9 cellular contexts compared by ENCODE assay signal in genomic region chr12:402127-402456, GRCh38. TPM values are rescaled to one million over a fixed set of nuclear protein-coding genes. Genes with fewer than 3 reads are reported as not detected.
DNase-seq lines count a peak whose midpoint lies in the region; ATAC-seq, FAIRE-seq and TF ChIP-seq lines count a peak whose summit lies in the region.
"Had no signal": no experiment of that assay in that cellular context is flagged by ENCODE, and none has a peak within 500 bp of the region (broad histone marks: within the 10 kb centered on the region; RNA-seq: fewer than 3 reads in every experiment).

No MANE protein-coding gene starts in this region.

- H3K9me3 ChIP-seq in Peyer's patch, result no peaks in the 10 kb centered on the region
- no peaks in the 10 kb centered on the region for H3K9me3 ChIP-seq in skeletal muscle tissue (ENCODE audit: control insufficient read depth in 3 of 3, low read length in 3 of 3)
- H3K9me3 ChIP-seq in T-helper 17 cell (ENCODE audit: control insufficient read depth, low read length, poor library complexity, severe bottlenecking), result no peaks in the 10 kb centered on the region

- H3K27me3 ChIP-seq in Peyer's patch, result no peaks in the 10 kb centered on the region
- H3K27me3 ChIP-seq in skeletal muscle tissue (ENCODE audit: control insufficient read depth in 3 of 3, insufficient read depth in 3 of 3, low read length in 3 of 3), result no peaks in the 10 kb centered on the region

- ATAC-seq in T-helper 17 cell (no peak), GM18511 (IDR thresholded peaks at IDR 0.05; ENCODE audit: unreplicated experiment) (no peak), HG03457 (IDR thresholded peaks at IDR 0.05; ENCODE audit: unreplicated experiment) (no peak)

- no peaks in the 10 kb centered on the region for H3K36me3 ChIP-seq in Peyer's patch
- no peaks in the 10 kb centered on the region for H3K36me3 ChIP-seq in skeletal muscle tissue (ENCODE audit: control insufficient read depth in 3 of 3, insufficient read depth in 3 of 3, low read length in 3 of 3)

- TF ChIP-seq CTCF in GM12873 (IDR thresholded peaks at IDR 0.05; ENCODE audit: insufficient read depth, low read depth, low read length, missing control alignments), result peak; percentile 35
- no peak for TF ChIP-seq CTCF in Peyer's patch (IDR thresholded peaks at IDR 0.05)

- peak overlapping the region in 3 of 4 donors; percentile 40 to 76 (median 73) for H3K27ac ChIP-seq in Peyer's patch
- H3K27ac ChIP-seq in skeletal muscle tissue (ENCODE audit: low read depth, low read length), result peak overlapping the region; percentile 65

- no peak for FAIRE-seq in GM12891 (lab: Jason Lieb, UNC)

- no peaks in the 10 kb centered on the region for H3K27me3 Mint-ChIP-seq in T-helper 17 cell
- H3K27me3 Mint-ChIP-seq: naive B cell had no signal

- peak overlapping the region; percentile 54 to 74 (median 64) for H3K4me3 ChIP-seq in Peyer's patch
- H3K4me3 ChIP-seq in skeletal muscle tissue (ENCODE audit: low read length in 3 of 3), result peak overlapping the region; percentile 93 to 98 (median 95)

- no peak for TF ChIP-seq POLR2A in Peyer's patch (IDR thresholded peaks at IDR 0.05)
- TF ChIP-seq POLR2A in GM12891 (IDR thresholded peaks at IDR 0.05; ENCODE audit: low read depth, low read length), result no peak

- no peak overlapping the region for H3K4me3 Mint-ChIP-seq in T-helper 17 cell
- H3K4me3 Mint-ChIP-seq: naive B cell had no signal

- H3K9ac ChIP-seq in skeletal muscle tissue (ENCODE audit: low read depth in 1 of 3, low read length in 3 of 3), result peak overlapping the region; percentile 83 to 93 (median 91)

- DNase-seq in Peyer's patch, result no peak
- DNase-seq in fibroblast of the conjunctiva (ENCODE audit: low read depth), result peak; percentile 18
- DNase-seq in T-helper 17 cell, result no peak
- DNase-seq in GM12891 (ENCODE audit: insufficient read length, low spot score), result no peak

- H3K4me1 ChIP-seq in Peyer's patch, result peaks cover 0 to 4% (median 0%) of the 10 kb centered on the region in 4 donors
- H3K4me1 ChIP-seq in skeletal muscle tissue (ENCODE audit: control insufficient read depth in 3 of 3, insufficient read depth in 3 of 3, low read length in 3 of 3), result peaks cover 11 to 19% (median 16%) of the 10 kb centered on the region in 3 donors

- H3K36me3 Mint-ChIP-seq in T-helper 17 cell (ENCODE audit: low read depth), result peaks cover 7% of the 10 kb centered on the region

- H3K4me1 Mint-ChIP-seq in T-helper 17 cell, result peaks cover 5% of the 10 kb centered on the region

- no peak overlapping the region for H3K27ac Mint-ChIP-seq in T-helper 17 cell
- H3K27ac Mint-ChIP-seq: naive B cell had no signal

TF ChIP-seq in GM12891, 5 proteins besides CTCF, POLR2A, EP300 and RAD21:
- no peak for TF ChIP-seq POLR2AphosphoS5 (IDR thresholded peaks at IDR 0.05; ENCODE audit: low read depth, low read length)

RNA-seq across cellular contexts. Expression of gene CCDC77, which starts 0.6 kb away (rescaled TPM):
- total RNA-seq in Peyer's patch (10 to 100 TPM in 1 of 4 donors, 1 to 10 TPM in 3; 3.2 to 76.7 (median 6.6) TPM), skeletal muscle tissue (14.6 TPM), T-helper 17 cell (1 to 10 TPM; 5.6 to 8.4 TPM)
- polyA plus RNA-seq in GM12891 (2012; ENCODE audit: low read depth, missing spikeins), result 5.4 TPM

RNA-seq across cellular contexts. Expression of gene KDM5A, which starts 13.0 kb away (rescaled TPM):
- total RNA-seq in Peyer's patch (10 to 100 TPM; 38.8 to 72.7 (median 60.8) TPM), skeletal muscle tissue (36.0 TPM), T-helper 17 cell (100 to 1,000 TPM; 115 to 139 TPM)
- 13.8 TPM for polyA plus RNA-seq in GM12891 (2012; ENCODE audit: low read depth, missing spikeins)

RNA-seq across cellular contexts. Expression of gene B4GALNT3, which starts 57.6 kb away (rescaled TPM):
- total RNA-seq in Peyer's patch (10 to 100 TPM in 3 of 4 donors, 1 to 10 TPM in 1; 9.1 to 30.3 (median 12.5) TPM), skeletal muscle tissue (4.2 TPM), T-helper 17 cell (1 to 10 TPM; 1.6 to 1.7 TPM)
- polyA plus RNA-seq in GM12891 (2012; ENCODE audit: low read depth, missing spikeins), result 0.08 TPM
